In the genomic region with DNA sequence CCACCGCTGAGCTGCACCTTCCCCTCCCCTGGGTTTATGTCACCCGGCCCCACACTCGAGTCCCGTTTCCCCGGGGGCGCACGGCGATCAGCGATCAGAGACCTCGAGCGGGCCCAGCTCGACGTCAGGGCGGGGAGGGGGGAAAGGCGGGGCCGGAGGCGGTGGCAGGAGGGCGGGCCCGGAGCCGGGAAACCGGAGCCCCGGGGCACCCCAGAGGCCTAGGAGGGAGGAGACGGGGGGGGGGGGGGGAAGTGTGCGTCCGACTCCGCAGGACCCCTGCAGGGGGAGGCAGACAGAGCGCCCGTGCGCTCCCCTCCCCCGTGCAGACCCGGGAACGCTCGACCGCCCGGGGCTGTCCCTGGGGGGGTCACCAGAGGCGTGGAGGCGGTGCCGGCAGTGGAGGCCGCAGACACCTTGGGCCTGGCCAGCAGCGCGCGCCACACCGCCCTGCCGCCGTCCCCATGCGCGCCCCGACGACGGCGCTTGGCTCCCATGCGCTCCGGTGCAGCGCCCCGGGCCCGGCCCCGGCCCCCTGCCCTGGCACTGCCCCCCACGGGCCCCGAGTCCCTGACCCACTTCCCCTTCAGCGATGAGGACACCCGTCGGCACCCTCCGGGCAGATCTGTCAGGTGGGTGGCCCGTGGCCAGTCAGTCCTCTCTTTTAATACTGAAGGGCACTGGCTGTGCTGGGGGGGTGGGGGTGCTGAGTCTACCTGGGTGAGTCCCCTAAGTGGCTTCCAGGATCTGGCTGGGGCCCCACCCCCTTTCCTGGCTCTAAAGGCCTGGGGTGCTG, we compare ENCODE assay signal across 8 cellular contexts. TPM values are rescaled to one million over a fixed set of nuclear protein-coding genes. Genes with fewer than 3 reads are reported as not detected.
A peak's percentile ranks its signal among the peaks of the same experiment; 100 is the strongest.
DNase-seq lines count a peak whose midpoint lies in the region; ATAC-seq and TF ChIP-seq lines count a peak whose summit lies in the region.

No MANE protein-coding gene starts in this region.

- CTCF ChIA-PET in activated CD4-positive, alpha-beta T cell treated with anti-CD3 and anti-CD28 coated beads, Interleukin-2, amount 10 ng/mL, durations not matched to agents 7 days and 5 days (lab: Charles Lee), result interaction anchor here (0.6 to 27.9 kb wide), 6 partner anchors 8 to 456 kb away, joined by 3 to 612 read pairs (median 5); partner anchors contain the start of genes CDC37 and ICAM5

- H3K4me3 Mint-ChIP-seq in activated CD4-positive, alpha-beta T cell treated with anti-CD3 and anti-CD28 coated beads, Interleukin-2, amount 10 ng/mL, durations not matched to agents 7 days and 5 days, result peak overlapping the region; percentile 72

- TF ChIP-seq CTCF in mucosa of descending colon (IDR thresholded peaks at IDR 0.05) (no peak), upper lobe of right lung (IDR thresholded peaks at IDR 0.05) (no peak)

- peak; percentile 33 for ATAC-seq in HG03432 (IDR thresholded peaks at IDR 0.05; ENCODE audit: unreplicated experiment)
- ATAC-seq in mucosa of descending colon, result peak; percentile 79
- ATAC-seq in upper lobe of right lung, result peak; percentile 83
- no peak for ATAC-seq in HG03097 (IDR thresholded peaks at IDR 0.05; ENCODE audit: low FRiP score, unreplicated experiment)
- no peak for ATAC-seq in HG03095 (IDR thresholded peaks at IDR 0.05; ENCODE audit: unreplicated experiment)

- no peaks in the 10 kb centered on the region for H3K9me3 Mint-ChIP-seq in activated CD4-positive, alpha-beta T cell treated with anti-CD3 and anti-CD28 coated beads, Interleukin-2, amount 10 ng/mL, durations not matched to agents 7 days and 5 days

- H3K27ac Mint-ChIP-seq in activated CD4-positive, alpha-beta T cell treated with anti-CD3 and anti-CD28 coated beads, Interleukin-2, amount 10 ng/mL, durations not matched to agents 7 days and 5 days, result peak overlapping the region; percentile 72

- peak overlapping the region; percentile 11 for H3K4me3 ChIP-seq in mucosa of descending colon
- H3K4me3 ChIP-seq in upper lobe of right lung, result peak overlapping the region; percentile 86

- no peaks in the 10 kb centered on the region for H3K9me3 ChIP-seq in mucosa of descending colon
- no peaks in the 10 kb centered on the region for H3K9me3 ChIP-seq in upper lobe of right lung

- no peaks in the 10 kb centered on the region for H3K36me3 ChIP-seq in mucosa of descending colon (ENCODE audit: low read depth)
- H3K36me3 ChIP-seq in upper lobe of right lung, result no peaks in the 10 kb centered on the region

- intact Hi-C loops in mucosa of descending colon (cut with DNase I, micrococcal nuclease), result no loop called here
- intact Hi-C loops in upper lobe of right lung (cut with DNase I), result no loop called here

- peak overlapping the region; percentile 74 for H3K27ac ChIP-seq in upper lobe of right lung

- H3K27me3 Mint-ChIP-seq in activated CD4-positive, alpha-beta T cell treated with anti-CD3 and anti-CD28 coated beads, Interleukin-2, amount 10 ng/mL, durations not matched to agents 7 days and 5 days, result peaks cover 37% of the 10 kb centered on the region

- peak; percentile 48 for DNase-seq in ACHN
- DNase-seq in activated CD4-positive, alpha-beta T cell treated with anti-CD3 and anti-CD28 coated beads, Interleukin-2, amount 10 ng/mL, durations not matched to agents 7 days and 5 days, result peak; percentile 63
- DNase-seq in effector CD4-positive, alpha-beta T cell, result peak; percentile 68
- peak; percentile 81 to 88 (median 86) for DNase-seq in mucosa of descending colon
- DNase-seq in upper lobe of right lung, result peak; percentile 92

- peaks cover 9% of the 10 kb centered on the region for H3K36me3 Mint-ChIP-seq in activated CD4-positive, alpha-beta T cell treated with anti-CD3 and anti-CD28 coated beads, Interleukin-2, amount 10 ng/mL, durations not matched to agents 7 days and 5 days (ENCODE audit: low read depth)

- in situ Hi-C loops in ACHN (cut with HindIII; ENCODE audit: low pct_ligation_motif_present, low pct_unique_long_range_greater_than_20kb, low sequenced_read_pairs), result no loop called here

- peaks cover 55% of the 10 kb centered on the region for H3K4me1 Mint-ChIP-seq in activated CD4-positive, alpha-beta T cell treated with anti-CD3 and anti-CD28 coated beads, Interleukin-2, amount 10 ng/mL, durations not matched to agents 7 days and 5 days

- POLR2A ChIA-PET in activated CD4-positive, alpha-beta T cell treated with anti-CD3 and anti-CD28 coated beads, Interleukin-2, amount 10 ng/mL, durations not matched to agents 7 days and 5 days (lab: Charles Lee), result interaction anchor here (0.6 kb wide), 1 partner anchor 26 kb away, joined by 3 read pairs; no protein-coding TSS in a partner anchor

- H3K27me3 ChIP-seq in upper lobe of right lung, result no peaks in the 10 kb centered on the region

- H3K4me1 ChIP-seq in mucosa of descending colon (ENCODE audit: low read depth) (peaks cover 18% of the 10 kb centered on the region), upper lobe of right lung (peaks cover 26% of the 10 kb centered on the region)

RNA-seq across cellular contexts. Expression of gene PDE4A, which starts 11.8 kb away (rescaled TPM):
- 10 to 100 TPM; 12.7 to 14.3 TPM for total RNA-seq in activated CD4-positive, alpha-beta T cell treated with anti-CD3 and anti-CD28 coated beads, Interleukin-2, amount 10 ng/mL, durations not matched to agents 7 days and 5 days
- total RNA-seq in mucosa of descending colon (10 to 100 TPM in 2 of 3 donors, 1 to 10 TPM in 1; 7.0 to 27.4 (median 14.7) TPM), upper lobe of right lung (35.5 TPM)

RNA-seq across cellular contexts. Expression of gene CDC37, which starts 28.8 kb away (rescaled TPM):
- 100 to 1,000 TPM; 200 to 205 TPM for total RNA-seq in activated CD4-positive, alpha-beta T cell treated with anti-CD3 and anti-CD28 coated beads, Interleukin-2, amount 10 ng/mL, durations not matched to agents 7 days and 5 days
- total RNA-seq in mucosa of descending colon (100 to 1,000 TPM; 125 to 179 (median 145) TPM), upper lobe of right lung (154 TPM)

RNA-seq across cellular contexts. Expression of gene TYK2, which starts 51.8 kb away (rescaled TPM):
- total RNA-seq in activated CD4-positive, alpha-beta T cell treated with anti-CD3 and anti-CD28 coated beads, Interleukin-2, amount 10 ng/mL, durations not matched to agents 7 days and 5 days, result 100 to 1,000 TPM; 251 to 263 TPM
- 100 to 1,000 TPM; 104 to 142 (median 123) TPM for total RNA-seq in mucosa of descending colon
- total RNA-seq in upper lobe of right lung, result 140 TPM

Comparison
In these comparisons a context has a peak if more than half of its experiments do, and no peak if none do; other contexts are left out.
1. ATAC-seq: peak in HG03432 (single experiment), mucosa of descending colon (single experiment) and upper lobe of right lung (single experiment); none in HG03097 (single experiment) and HG03095 (single experiment).
2. Peak in every context shown above with its lines, with median percentiles within 50 percentile points of each other: DNase-seq.